Comparison of ENCODE assay signal across 8 cellular contexts in genomic region chr19:46849610-46850009, GRCh38. TPM values are rescaled to one million over a fixed set of nuclear protein-coding genes. Genes with fewer than 3 reads are reported as not detected.
A peak's percentile ranks its signal among the peaks of the same experiment; 100 is the strongest.
DNase-seq lines count a peak whose midpoint lies in the region; ATAC-seq lines count a peak whose summit lies in the region.

No MANE protein-coding gene starts in this region.

- H3K4me3 ChIP-seq in iPS-20b (ENCODE audit: low read length): peak overlapping the region; percentile 95

- peaks cover 3% of the 10 kb centered on the region for H3K27me3 Mint-ChIP-seq in T-helper 2 cell treated with Interferon-gamma antibody and Interleukin-4, amounts not matched to agents 5 μg/mL and 100 μg/mL, for 36 hours (ENCODE audit: low read depth)
- H3K27me3 Mint-ChIP-seq in activated T-helper 17 cell treated with anti-CD3 and anti-CD28 coated beads, Interleukin-2, amount 50 U/mL, for 72 hours: no peaks in the 10 kb centered on the region

- no peaks in the 10 kb centered on the region for H3K9me3 ChIP-seq in iPS-20b (ENCODE audit: insufficient read depth, low read depth, low read length)

- peak overlapping the region; percentile 86 for H3K27ac Mint-ChIP-seq in T-helper 2 cell treated with Interferon-gamma antibody and Interleukin-4, amounts not matched to agents 5 μg/mL and 100 μg/mL, for 36 hours
- H3K27ac Mint-ChIP-seq in activated T-helper 17 cell treated with anti-CD3 and anti-CD28 coated beads, Interleukin-2, amount 50 U/mL, for 72 hours: peak overlapping the region; percentile 89

- H3K27ac ChIP-seq in iPS-20b (ENCODE audit: low read length): peak overlapping the region; percentile 98

- H3K36me3 Mint-ChIP-seq in T-helper 2 cell treated with Interferon-gamma antibody and Interleukin-4, amounts not matched to agents 5 μg/mL and 100 μg/mL, for 36 hours (ENCODE audit: low read depth): peaks cover 11% of the 10 kb centered on the region
- H3K36me3 Mint-ChIP-seq in activated T-helper 17 cell treated with anti-CD3 and anti-CD28 coated beads, Interleukin-2, amount 50 U/mL, for 72 hours (ENCODE audit: low read depth): peaks cover 20% of the 10 kb centered on the region

- no peaks in the 10 kb centered on the region for H3K9me3 Mint-ChIP-seq in T-helper 2 cell treated with Interferon-gamma antibody and Interleukin-4, amounts not matched to agents 5 μg/mL and 100 μg/mL, for 36 hours
- H3K9me3 Mint-ChIP-seq in activated T-helper 17 cell treated with anti-CD3 and anti-CD28 coated beads, Interleukin-2, amount 50 U/mL, for 72 hours: no peaks in the 10 kb centered on the region

- peak overlapping the region; percentile 95 for H3K9ac ChIP-seq in iPS-20b (ENCODE audit: low read depth, low read length)

- H3K36me3 ChIP-seq in iPS-20b (ENCODE audit: insufficient read depth, low read depth, low read length): peaks cover 12% of the 10 kb centered on the region

- H3K4me1 Mint-ChIP-seq in T-helper 2 cell treated with Interferon-gamma antibody and Interleukin-4, amounts not matched to agents 5 μg/mL and 100 μg/mL, for 36 hours (ENCODE audit: low read depth): peaks cover 20% of the 10 kb centered on the region
- peaks cover 12% of the 10 kb centered on the region for H3K4me1 Mint-ChIP-seq in activated T-helper 17 cell treated with anti-CD3 and anti-CD28 coated beads, Interleukin-2, amount 50 U/mL, for 72 hours

- H3K27me3 ChIP-seq in iPS-20b (ENCODE audit: insufficient read depth, low read length): no peaks in the 10 kb centered on the region

- no peak for DNase-seq in T-helper 2 cell treated with Interferon-gamma antibody and Interleukin-4, amounts not matched to agents 5 μg/mL and 100 μg/mL, for 36 hours (ENCODE audit: low spot score)
- no peak for DNase-seq in T-helper 2 cell
- peak; percentile 2 for DNase-seq in superior temporal gyrus (ENCODE audit: extremely low spot score)
- no peak for DNase-seq in GM19240 (ENCODE audit: insufficient read length, low spot score)

- H3K4me3 Mint-ChIP-seq in T-helper 2 cell treated with Interferon-gamma antibody and Interleukin-4, amounts not matched to agents 5 μg/mL and 100 μg/mL, for 36 hours: peak overlapping the region; percentile 97
- peak overlapping the region; percentile 94 for H3K4me3 Mint-ChIP-seq in activated T-helper 17 cell treated with anti-CD3 and anti-CD28 coated beads, Interleukin-2, amount 50 U/mL, for 72 hours

- H3K4me1 ChIP-seq in iPS-20b (ENCODE audit: insufficient read depth, low read length): no peaks in the 10 kb centered on the region; the same call in 1 of the 2 replicates

- no peak for ATAC-seq in activated T-helper 17 cell treated with anti-CD3 and anti-CD28 coated beads, Interleukin-2, amount 50 U/mL, for 72 hours (replicated peaks)
- ATAC-seq in HG03378 (IDR thresholded peaks at IDR 0.05; ENCODE audit: unreplicated experiment) (no peak), HG02852 (IDR thresholded peaks at IDR 0.05; ENCODE audit: unreplicated experiment) (no peak)

RNA-seq across cellular contexts. Expression of gene AP2S1, which starts 1.0 kb away (rescaled TPM):
- total RNA-seq in activated T-helper 17 cell treated with anti-CD3 and anti-CD28 coated beads, Interleukin-2, amount 50 U/mL, for 72 hours: 100 to 1,000 TPM in 1 of 2 donors, 10 to 100 TPM in 1; 69.7 to 137 TPM

RNA-seq across cellular contexts. Expression of gene ARHGAP35, which starts 11.2 kb away (rescaled TPM):
- total RNA-seq in activated T-helper 17 cell treated with anti-CD3 and anti-CD28 coated beads, Interleukin-2, amount 50 U/mL, for 72 hours: 10 to 100 TPM; 38.0 to 38.3 TPM
